ENCODE assay signal across 10 cellular contexts in genomic region chr1:234998174-234998741, GRCh38.
DNase-seq lines count a peak whose midpoint lies in the region; ATAC-seq and TF ChIP-seq lines count a peak whose summit lies in the region.
"Had no signal": no experiment of that assay in that cellular context is flagged by ENCODE, and none has a peak within 500 bp of the region (broad histone marks: within the 10 kb centered on the region; RNA-seq: fewer than 3 reads in every experiment).

No MANE protein-coding gene starts in this region.

- H3K36me3 ChIP-seq in Panc1 (ENCODE audit: control insufficient read depth, insufficient read depth, low read length) (no peaks in the 10 kb centered on the region), esophagus squamous epithelium (no peaks in the 10 kb centered on the region), muscle layer of duodenum (ENCODE audit: control insufficient read depth in 1 of 2, insufficient read depth in 2 of 2, low read length in 2 of 2) (no peaks in the 10 kb centered on the region)
- H3K36me3 ChIP-seq: BLaER1 treated with 17β-estradiol and CSF1 and Interleukin-3, amounts not matched to agents 10 nM and 100 nM had no signal

- DNase-seq in A172 (ENCODE audit: low spot score) (peak; percentile 81), Panc1 (ENCODE audit: low read depth, low spot score) (peak; percentile 83), esophagus squamous epithelium (lab: John Stamatoyannopoulos, UW) (no peak), SK-N-DZ (ENCODE audit: low spot score) (no peak), NAMALWA (ENCODE audit: low spot score) (no peak), midbrain (lab: John Stamatoyannopoulos, UW) (no peak)
- DNase-seq in activated CD4-positive, alpha-beta T cell treated with anti-CD3 and anti-CD28 coated beads for 48 hours: no peak
- DNase-seq: NCI-H2171 had no signal

- intact Hi-C loops in Panc1 (cut with micrococcal nuclease; ENCODE audit: unreplicated experiment) (no loop called here), esophagus squamous epithelium (cut with DNase I) (loop anchor here (10.0 kb wide), 2 partner anchors 77 to 383 kb away; partner anchors contain the start of gene IRF2BP2)

- no peak for TF ChIP-seq CTCF in Panc1 (IDR thresholded peaks at IDR 0.05)
- peak in 2 of 6 experiments; percentile 6 to 10 for TF ChIP-seq CTCF in esophagus squamous epithelium (IDR thresholded peaks at IDR 0.05)

- BruUV-seq in Panc1 (replicated peaks; lab: Mats Ljungman, UMichigan): no TSS peak

- H3K27ac ChIP-seq in Panc1 (ENCODE audit: low read length): peak overlapping the region; percentile 100
- H3K27ac ChIP-seq in esophagus squamous epithelium: peak overlapping the region; percentile 91 to 96 (median 95)
- peak overlapping the region; percentile 94 for H3K27ac ChIP-seq in muscle layer of duodenum (ENCODE audit: low read length)

- in situ Hi-C loops in Panc1 (cut with HindIII; ENCODE audit: low pct_unique_long_range_greater_than_20kb, low sequenced_read_pairs): loop anchor here (25.0 kb wide), 1 partner anchor 261 kb away; no protein-coding TSS in a partner anchor

- peak; percentile 76 for ATAC-seq in Panc1

- CTCF ChIA-PET in Panc1 (lab: Charles Lee): interaction anchor here (0.8 kb wide), 1 partner anchor 20 kb away, joined by 4 read pairs; no protein-coding TSS in a partner anchor

- no peak for TF ChIP-seq POLR2A in esophagus squamous epithelium (IDR thresholded peaks at IDR 0.05)

- H3K9me3 ChIP-seq in Panc1 (ENCODE audit: control insufficient read depth, insufficient read depth, low read depth, low read length) (no peaks in the 10 kb centered on the region), esophagus squamous epithelium (no peaks in the 10 kb centered on the region), muscle layer of duodenum (ENCODE audit: control insufficient read depth in 1 of 2, low read length in 2 of 2) (no peaks in the 10 kb centered on the region)
- H3K9me3 ChIP-seq: BLaER1 treated with 17β-estradiol and CSF1 and Interleukin-3, amounts not matched to agents 10 nM and 100 nM had no signal

- 22 to 38% methylated on average over 10 to 13 of the region's 13 CpGs for WGBS in esophagus squamous epithelium, 2 donors

- POLR2A ChIA-PET in Panc1 (lab: Charles Lee): interaction anchor here (0.7 kb wide), 1 partner anchor 9 kb away, joined by 3 read pairs; no protein-coding TSS in a partner anchor

- no peaks in the 10 kb centered on the region for H3K27me3 ChIP-seq in Panc1 (ENCODE audit: control insufficient read depth, insufficient read depth, low read length)
- no peaks in the 10 kb centered on the region for H3K27me3 ChIP-seq in esophagus squamous epithelium
- H3K27me3 ChIP-seq in muscle layer of duodenum (ENCODE audit: low read depth, low read length): no peaks in the 10 kb centered on the region
- H3K27me3 ChIP-seq: BLaER1 treated with 17β-estradiol and CSF1 and Interleukin-3, amounts not matched to agents 10 nM and 100 nM had no signal

- H3K4me1 ChIP-seq in Panc1 (ENCODE audit: control insufficient read depth, insufficient read depth, low read length): peaks cover 41% of the 10 kb centered on the region
- H3K4me1 ChIP-seq in esophagus squamous epithelium: peaks cover 18 to 32% (median 26%) of the 10 kb centered on the region in 3 donors
- H3K4me1 ChIP-seq in muscle layer of duodenum (ENCODE audit: control insufficient read depth in 1 of 2, insufficient read depth in 2 of 2, low read length in 2 of 2): peaks cover 12 to 17% of the 10 kb centered on the region in 2 donors

- H3K4me3 ChIP-seq in Panc1 (ENCODE audit: low read depth in 2 of 2, low read length in 2 of 2) (peak overlapping the region; percentile 4 to 23; a peak in 2 of 4 replicates), esophagus squamous epithelium (peak overlapping the region in 1 of 4 donors; percentile 26), muscle layer of duodenum (ENCODE audit: low read depth in 1 of 2, low read length in 2 of 2) (peak overlapping the region; percentile 2 to 8)
- H3K4me3 ChIP-seq: BLaER1 treated with 17β-estradiol and CSF1 and Interleukin-3, amounts not matched to agents 10 nM and 100 nM had no signal

Comparison
In these comparisons a context has a peak if more than half of its experiments do, and no peak if none do; other contexts are left out.
1. DNase-seq: peak in A172 (single experiment) and Panc1 (single experiment); none in esophagus squamous epithelium (single experiment), SK-N-DZ (single experiment), NAMALWA (single experiment), midbrain (single experiment) and activated CD4-positive, alpha-beta T cell treated with anti-CD3 and anti-CD28 coated beads for 48 hours (single experiment).
2. Peak in every context shown above with its lines, with median percentiles within 50 percentile points of each other: H3K27ac ChIP-seq.